Comparison of ENCODE assay signal across 14 cellular contexts in genomic region chr3:54954019-54954418, GRCh38. TPM values are rescaled to one million over a fixed set of nuclear protein-coding genes. Genes with fewer than 3 reads are reported as not detected.
DNase-seq lines count a peak whose midpoint lies in the region; ATAC-seq and TF ChIP-seq lines count a peak whose summit lies in the region.
"Had no signal": no experiment of that assay in that cellular context is flagged by ENCODE, and none has a peak within 500 bp of the region (broad histone marks: within the 10 kb centered on the region; RNA-seq: fewer than 3 reads in every experiment).

No MANE protein-coding gene starts in this region.

- TF ChIP-seq CTCF in fibroblast of the aortic adventitia (IDR thresholded peaks at IDR 0.05; ENCODE audit: insufficient read depth, low read length) (peak; percentile 3), parathyroid adenoma (IDR thresholded peaks at IDR 0.05) (no peak)

- H3K9ac ChIP-seq in parathyroid adenoma: no peak overlapping the region

- no peaks in the 10 kb centered on the region for H3K36me3 ChIP-seq in SJSA1
- no peaks in the 10 kb centered on the region for H3K36me3 ChIP-seq in parathyroid adenoma (ENCODE audit: control insufficient read depth, insufficient read depth, low read length)
- H3K36me3 ChIP-seq: HAP-1, thoracic aorta had no signal

- peak overlapping the region; percentile 81 for H3K27ac ChIP-seq in SJSA1
- peak overlapping the region; percentile 89 for H3K27ac ChIP-seq in parathyroid adenoma
- H3K27ac ChIP-seq: coronary artery, thoracic aorta had no signal

- no peaks in the 10 kb centered on the region for H3K79me2 ChIP-seq in parathyroid adenoma

- ATAC-seq in GM19452 (IDR thresholded peaks at IDR 0.05; ENCODE audit: unreplicated experiment) (no peak), esophagus mucosa (no peak)

- H2AFZ ChIP-seq in parathyroid adenoma: peak overlapping the region; percentile 70

- H3K4me2 ChIP-seq in parathyroid adenoma (ENCODE audit: low read length): no peak overlapping the region

- peak; percentile 90 for DNase-seq in GM04504 (ENCODE audit: low read depth)
- peak; percentile 63 to 68 for DNase-seq in SJSA1 (ENCODE audit: low read depth in 1 of 2, low spot score in 2 of 2)
- peak; percentile 47 for DNase-seq in fibroblast of the aortic adventitia (ENCODE audit: low read depth)
- DNase-seq in NCI-H2107 treated with DMSO at 0.1 percent for 48 hours (lab: John Stamatoyannopoulos, UW; ENCODE audit: unreplicated experiment): no peak
- DNase-seq in cerebellar nuclear complex (lab: John Stamatoyannopoulos, UW): no peak
- DNase-seq: NCI-H1092 treated with DMSO at 0.1 percent for 48 hours; nucleus accumbens; stimulated activated CD4-positive, alpha-beta T cell treated with anti-CD3 and anti-CD28 coated beads, Interleukin-4, amount 100 ng/mL, for 24 hours had no signal

- H3K4me1 ChIP-seq in SJSA1 (replicated peaks): peaks cover 34% of the 10 kb centered on the region
- peaks cover 21% of the 10 kb centered on the region for H3K4me1 ChIP-seq in parathyroid adenoma
- H3K4me1 ChIP-seq: HAP-1 had no signal

- no peaks in the 10 kb centered on the region for H3K9me3 ChIP-seq in SJSA1 (replicated peaks)
- no peaks in the 10 kb centered on the region for H3K9me3 ChIP-seq in parathyroid adenoma (ENCODE audit: control insufficient read depth, low read length)
- H3K9me3 ChIP-seq: HAP-1, thoracic aorta had no signal

- H3K27me3 ChIP-seq in SJSA1 (replicated peaks) (no peaks in the 10 kb centered on the region), parathyroid adenoma (ENCODE audit: control insufficient read depth, insufficient read depth, low read length) (no peaks in the 10 kb centered on the region)

- H3K4me3 ChIP-seq in SJSA1: no peak overlapping the region
- H3K4me3 ChIP-seq in fibroblast of the aortic adventitia (ENCODE audit: low read depth, low read length): no peak overlapping the region
- H3K4me3 ChIP-seq in parathyroid adenoma (ENCODE audit: low read depth, low read length): no peak overlapping the region
- H3K4me3 ChIP-seq: coronary artery, HAP-1, thoracic aorta had no signal

RNA-seq across cellular contexts. Expression of gene LRTM1, which starts 26.2 kb away (rescaled TPM):
- not detected in 2 replicates for total RNA-seq in SJSA1 (2014; rRNA removed; shearing (Covaris generic))
- total RNA-seq in fibroblast of the aortic adventitia (ENCODE audit: low replicate concordance) (not detected in 2 replicates), esophagus mucosa (not detected)
- total RNA-seq: thoracic aorta had no signal

Comparison
In these comparisons a context has a peak if more than half of its experiments do, and no peak if none do; other contexts are left out.
1. DNase-seq: peak in GM04504 (single experiment), SJSA1 (2 of 2) and fibroblast of the aortic adventitia (single experiment); none in NCI-H2107 treated with DMSO at 0.1 percent for 48 hours (single experiment) and cerebellar nuclear complex (0 of 2).